In the genomic region with DNA sequence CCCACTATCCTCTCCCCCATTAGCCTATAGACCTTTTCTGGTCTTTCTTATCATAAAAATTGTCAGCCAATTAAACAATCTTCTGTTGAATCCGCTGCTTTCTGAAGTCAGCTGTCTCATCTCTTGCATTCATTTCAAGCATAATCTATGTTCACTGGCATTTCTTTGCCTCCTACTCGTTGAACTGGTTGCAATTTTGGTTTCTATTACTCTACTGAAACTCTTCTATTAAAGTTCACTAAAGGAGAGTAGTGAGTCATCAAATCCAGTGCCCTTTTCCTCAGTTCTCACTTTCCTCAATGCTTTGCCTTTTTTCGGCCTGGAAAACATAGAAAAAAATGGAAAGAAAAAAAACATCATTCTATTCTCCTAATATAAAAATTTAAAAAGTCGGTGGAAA, we compare ENCODE assay signal across 12 cellular contexts. TPM values are rescaled to one million over a fixed set of nuclear protein-coding genes. Genes with fewer than 3 reads are reported as not detected.
DNase-seq lines count a peak whose midpoint lies in the region; ATAC-seq, FAIRE-seq and TF ChIP-seq lines count a peak whose summit lies in the region.
"Had no signal": no experiment of that assay in that cellular context is flagged by ENCODE, and none has a peak within 500 bp of the region (broad histone marks: within the 10 kb centered on the region; RNA-seq: fewer than 3 reads in every experiment).

No MANE protein-coding gene starts in this region.

- ATAC-seq in GM19351 (IDR thresholded peaks at IDR 0.05; ENCODE audit: unreplicated experiment) (peak; percentile 72), HG02763 (IDR thresholded peaks at IDR 0.05; ENCODE audit: unreplicated experiment) (peak; percentile 62)

- no peak for TF ChIP-seq CTCF in retinal pigment epithelial cell (conservative IDR thresholded peaks at IDR 0.05; ENCODE audit: low read depth, low read length)
- no peak for TF ChIP-seq CTCF in thyroid gland (IDR thresholded peaks at IDR 0.05)

- H3K4me3 ChIP-seq in retinal pigment epithelial cell (ENCODE audit: low read length): no peak overlapping the region
- no peak overlapping the region for H3K4me3 ChIP-seq in thyroid gland (replicated peaks in 1 of 3)

- H3K9me3 ChIP-seq in thyroid gland: no peaks in the 10 kb centered on the region

- peak; percentile 6 for DNase-seq in RCC 7860 (ENCODE audit: low spot score)
- peak; percentile 4 for DNase-seq in retinal pigment epithelial cell (ENCODE audit: low read depth)
- no peak for DNase-seq in HTR-8/SVneo (ENCODE audit: insufficient read length, low spot score)
- no peak for DNase-seq in thyroid gland
- no peak for DNase-seq in NOMO-1 (lab: John Stamatoyannopoulos, UW; ENCODE audit: unreplicated experiment in 2 of 2)
- DNase-seq: activated naive CD4-positive, alpha-beta T cell treated with anti-CD3 and anti-CD28 coated beads, Interleukin-2, amount 10 ng/mL, durations not matched to agents 7 days and 5 days; kidney; posterior cingulate gyrus; T-helper 9 cell had no signal

- no peaks in the 10 kb centered on the region for H3K36me3 ChIP-seq in thyroid gland

- peaks cover 0 to 15% of the 10 kb centered on the region in 2 donors for H3K4me1 ChIP-seq in thyroid gland

- WGBS in thyroid gland, 2 donors: 72 to 73% methylated on average over 4 of the region's 4 CpGs

- TF ChIP-seq POLR2A in thyroid gland (IDR thresholded peaks at IDR 0.05): no peak

- H3K27me3 ChIP-seq in thyroid gland: no peaks in the 10 kb centered on the region

- intact Hi-C loops in thyroid gland (cut with DNase I): no loop called here

- FAIRE-seq in RCC 7860 (lab: Jason Lieb, UNC) (peak; percentile 80), HTR-8/SVneo (lab: Jason Lieb, UNC) (no peak)
- FAIRE-seq: endometrium, kidney had no signal

- H3K27ac ChIP-seq in thyroid gland: no peak overlapping the region

RNA-seq across cellular contexts. Expression of gene CXCL13, which starts 23.9 kb away (rescaled TPM):
- total RNA-seq in thyroid gland: 1 to 10 TPM in 1 of 4 donors, not detected in 3; 1.3 TPM

Comparison
In these comparisons a context has a peak if more than half of its experiments do, and no peak if none do; other contexts are left out.
1. DNase-seq: peak in RCC 7860 (single experiment) and retinal pigment epithelial cell (single experiment); none in HTR-8/SVneo (single experiment), thyroid gland (0 of 2) and NOMO-1 (0 of 2).